Comparison of ENCODE assay signal across 25 cellular contexts in genomic region chr11:58121101-58121500, GRCh38. TPM values are rescaled to one million over a fixed set of nuclear protein-coding genes. Genes with fewer than 3 reads are reported as not detected.
"Had no signal": no experiment of that assay in that cellular context is flagged by ENCODE, and none has a peak within 500 bp of the region (broad histone marks: within the 10 kb centered on the region; RNA-seq: fewer than 3 reads in every experiment).

No MANE protein-coding gene starts in this region.

- DNase-seq: KBM-7, MV-4-11, NCI-H1092, NCI-H1105 treated with DMSO at 0.1 percent for 48 hours, NCI-H1417 treated with DMSO at 0.1 percent for 48 hours, NCI-H146, NCI-H187, NCI-H2029, NCI-H2081 treated with DMSO at 0.1 percent for 48 hours, NCI-H2171, NCI-H226, NCI-H446, NCI-H510A, NCI-H524 treated with DMSO at 0.1 percent for 48 hours, NCI-H69, NCI-H774, PC-9, Peyer's patch, SHP77 treated with DMSO at 0.1 percent for 48 hours, SJCRH30 had no signal

- H3K27ac ChIP-seq: PC-9, Peyer's patch, SJCRH30 had no signal

- H3K36me3 ChIP-seq: Peyer's patch, SJCRH30 had no signal

- H3K27me3 ChIP-seq: Peyer's patch, SJCRH30 had no signal

- H3K4me1 ChIP-seq: Peyer's patch, SJCRH30 had no signal

- H3K9me3 ChIP-seq: Peyer's patch, SJCRH30 had no signal

- H3K4me3 ChIP-seq: PC-9, Peyer's patch, SJCRH30 had no signal

RNA-seq across cellular contexts. Expression of gene OR9I1, which starts 4.2 kb away (rescaled TPM):
- total RNA-seq: LHCN-M2, MCF 10A, OCI-LY7, PC-9, Peyer's patch, Right ventricle myocardium inferior, RPMI7951, SJCRH30 had no signal
